In the genomic region with DNA sequence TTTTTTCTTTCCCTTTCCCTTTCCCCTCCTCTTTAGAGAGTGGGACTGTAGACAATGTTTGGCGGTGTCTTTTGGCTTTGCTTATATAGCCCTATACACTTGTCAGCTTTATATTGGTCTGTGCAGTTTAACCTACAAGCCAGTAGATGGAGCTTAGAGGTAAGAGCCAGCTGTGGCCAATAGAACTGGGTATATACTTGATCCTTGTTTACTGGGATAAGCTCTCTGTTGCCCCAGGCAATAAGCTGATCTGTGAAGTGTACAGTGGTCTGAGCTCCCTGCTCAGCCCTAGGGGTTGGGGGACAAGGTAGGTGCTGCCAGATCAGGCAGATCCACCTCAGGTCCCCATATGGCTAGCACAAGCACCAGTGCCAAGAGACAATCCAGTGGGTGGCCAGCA, we compare ENCODE assay signal across 9 cellular contexts.
DNase-seq lines count a peak whose midpoint lies in the region; ATAC-seq and TF ChIP-seq lines count a peak whose summit lies in the region.
"Had no signal": no experiment of that assay in that cellular context is flagged by ENCODE, and none has a peak within 500 bp of the region (broad histone marks: within the 10 kb centered on the region; RNA-seq: fewer than 3 reads in every experiment).

No MANE protein-coding gene starts in this region.

- no peak for ATAC-seq in HG03521 (IDR thresholded peaks at IDR 0.05; ENCODE audit: unreplicated experiment)
- ATAC-seq in omental fat pad (ENCODE audit: low FRiP score), result no peak
- ATAC-seq: heart left ventricle had no signal

- H3K9me3 ChIP-seq in iPS DF 6.9 (ENCODE audit: control insufficient read depth, insufficient read depth, low read length) (no peaks in the 10 kb centered on the region), prostate gland (no peaks in the 10 kb centered on the region)

- no peaks in the 10 kb centered on the region for H3K4me1 ChIP-seq in iPS DF 6.9 (ENCODE audit: control insufficient read depth, insufficient read depth, low read length)
- no peaks in the 10 kb centered on the region for H3K4me1 ChIP-seq in prostate gland (replicated peaks)
- H3K4me1 ChIP-seq: heart left ventricle had no signal

- no peak overlapping the region for H3K4me3 ChIP-seq in AG10803 (ENCODE audit: low read length)
- no peak overlapping the region for H3K4me3 ChIP-seq in iPS DF 6.9 (ENCODE audit: low read length)
- H3K4me3 ChIP-seq in prostate gland, result no peak overlapping the region
- H3K4me3 ChIP-seq: heart left ventricle had no signal

- peak; percentile 49 for DNase-seq in AG10803 (ENCODE audit: low read depth)
- peak; percentile 1 for DNase-seq in LHCN-M2 (ENCODE audit: low read depth)
- peak; percentile 21 for DNase-seq in SK-N-DZ (ENCODE audit: low spot score)
- peak; percentile 33 for DNase-seq in iPS DF 6.9 (ENCODE audit: low read depth, low spot score)
- DNase-seq in prostate gland (ENCODE audit: low spot score), result no peak
- DNase-seq in cerebellum (ENCODE audit: low spot score), result no peak
- DNase-seq in omental fat pad (ENCODE audit: low spot score), result no peak

- TF ChIP-seq POLR2A in prostate gland (IDR thresholded peaks at IDR 0.05), result no peak

- H3K27ac ChIP-seq in iPS DF 6.9 (ENCODE audit: low read length) (no peak overlapping the region), prostate gland (no peak overlapping the region)
- H3K27ac ChIP-seq: heart left ventricle had no signal

- WGBS in iPS DF 6.9 (ENCODE audit: insufficient coverage, insufficient read length), result no CpG with 5 or more reads among the region's 1 CpG
- 38% methylated on average over 1 of the region's 1 CpG for WGBS in prostate gland

- H3K36me3 ChIP-seq in iPS DF 6.9 (ENCODE audit: control insufficient read depth, insufficient read depth, low read length) (no peaks in the 10 kb centered on the region), prostate gland (no peaks in the 10 kb centered on the region)
- H3K36me3 ChIP-seq: heart left ventricle had no signal

- peak; percentile 67 for TF ChIP-seq CTCF in AG10803 (conservative IDR thresholded peaks at IDR 0.05; ENCODE audit: low read length)
- peak in 2 of 4 experiments; percentile 13 to 19 for TF ChIP-seq CTCF in prostate gland (IDR thresholded peaks at IDR 0.05)
- TF ChIP-seq CTCF in omental fat pad (IDR thresholded peaks at IDR 0.05), result no peak

- intact Hi-C loops in prostate gland (cut with DNase I), result no loop called here

- H3K27me3 ChIP-seq in iPS DF 6.9 (ENCODE audit: control insufficient read depth, insufficient read depth, low read length) (no peaks in the 10 kb centered on the region), prostate gland (replicated peaks; ENCODE audit: insufficient read depth) (no peaks in the 10 kb centered on the region)
- H3K27me3 ChIP-seq: heart left ventricle had no signal

Comparison
In these comparisons a context has a peak if more than half of its experiments do, and no peak if none do; other contexts are left out.
1. DNase-seq: peak in AG10803 (single experiment), LHCN-M2 (single experiment), SK-N-DZ (single experiment) and iPS DF 6.9 (single experiment); none in prostate gland (single experiment), cerebellum (single experiment) and omental fat pad (single experiment).